Comparison of ENCODE assay signal across 1 cellular context in genomic region chr13:95641291-95641811, GRCh38.
TF ChIP-seq lines count a peak whose summit lies in the region.

No MANE protein-coding gene starts in this region.

TF ChIP-seq in WTC11, 78 proteins besides CTCF, POLR2A, EP300 and RAD21 (continued from another document):
- no peak for TF ChIP-seq GRHL2 (CRISPR knock-in tag; IDR thresholded peaks at IDR 0.05; ENCODE audit: insufficient replicate concordance, severe bottlenecking)
- no peak for TF ChIP-seq NFE2L1 (CRISPR knock-in tag; IDR thresholded peaks at IDR 0.05)
- TF ChIP-seq HMGXB4 (CRISPR knock-in tag; IDR thresholded peaks at IDR 0.05), result no peak
- TF ChIP-seq NFATC4 (CRISPR knock-in tag; IDR thresholded peaks at IDR 0.05), result no peak
- TF ChIP-seq CDX4 (CRISPR knock-in tag; IDR thresholded peaks at IDR 0.05; ENCODE audit: borderline replicate concordance), result no peak
- no peak for TF ChIP-seq ESRRA (CRISPR knock-in tag; IDR thresholded peaks at IDR 0.05; ENCODE audit: borderline replicate concordance)
- TF ChIP-seq ETV6 (CRISPR knock-in tag; IDR thresholded peaks at IDR 0.05), result 0 out of 2 replicates have a peak, but pooled peaks have one; percentile 42
- no peak for TF ChIP-seq NR1H2 (CRISPR knock-in tag; IDR thresholded peaks at IDR 0.05)
- TF ChIP-seq USF2 (CRISPR knock-in tag; IDR thresholded peaks at IDR 0.05), result no peak
